ENCODE assay signal across 15 cellular contexts in genomic region chr3:71206821-71207220, GRCh38.
A peak's percentile ranks its signal among the peaks of the same experiment; 100 is the strongest.
DNase-seq lines count a peak whose midpoint lies in the region; ATAC-seq and TF ChIP-seq lines count a peak whose summit lies in the region.
"Had no signal": no experiment of that assay in that cellular context is flagged by ENCODE, and none has a peak within 500 bp of the region (broad histone marks: within the 10 kb centered on the region; RNA-seq: fewer than 3 reads in every experiment).

No MANE protein-coding gene starts in this region.

- intact Hi-C loops in Caco-2 (cut with micrococcal nuclease; ENCODE audit: unreplicated experiment) = no loop called here
- intact Hi-C loops in naive thymus-derived CD4-positive, alpha-beta T cell (cut with micrococcal nuclease) = loop anchor here in 1 of 2 donors (1.0 kb wide), 1 partner anchor 9 kb away; no protein-coding TSS in a partner anchor

- no peaks in the 10 kb centered on the region for H3K27me3 ChIP-seq in Caco-2 (replicated peaks; ENCODE audit: control insufficient read depth, insufficient read depth, low read length)
- H3K27me3 ChIP-seq in naive thymus-derived CD4-positive, alpha-beta T cell (ENCODE audit: control insufficient read depth in 2 of 2, insufficient read depth in 2 of 2, low read length in 2 of 2) = no peaks in the 10 kb centered on the region

- H3K36me3 Mint-ChIP-seq in Caco-2 (ENCODE audit: insufficient read depth, unreplicated experiment) = peaks cover 19% of the 10 kb centered on the region
- peaks cover 48% of the 10 kb centered on the region for H3K36me3 Mint-ChIP-seq in activated naive CD8-positive, alpha-beta T cell treated with anti-CD3 and anti-CD28 coated beads for 36 hours
- H3K36me3 Mint-ChIP-seq in naive thymus-derived CD4-positive, alpha-beta T cell = peaks cover 0 to 17% (median 8%) of the 10 kb centered on the region in 5 donors

- no peaks in the 10 kb centered on the region for H3K36me3 ChIP-seq in Caco-2 (ENCODE audit: control insufficient read depth, insufficient read depth, low read length)
- no peaks in the 10 kb centered on the region for H3K36me3 ChIP-seq in naive thymus-derived CD4-positive, alpha-beta T cell (ENCODE audit: control insufficient read depth in 2 of 3, insufficient read depth in 3 of 3, low read length in 3 of 3)

- DNase-seq in Caco-2 = no peak
- DNase-seq in activated naive CD8-positive, alpha-beta T cell treated with anti-CD3 and anti-CD28 coated beads for 36 hours = no peak
- DNase-seq in naive thymus-derived CD4-positive, alpha-beta T cell = no peak
- DNase-seq: activated naive CD8-positive, alpha-beta T cell treated with anti-CD3 and anti-CD28 coated beads, Interleukin-2, amount 10 ng/mL, durations not matched to agents 7 days and 5 days; activated T-cell treated with anti-CD3 and anti-CD28 coated beads, Interleukin-2, amount 50 U/mL, for 4 hours; DMS153; NCI-H1436; NCI-H2227 treated with DMSO at 0.1 percent for 48 hours; stimulated activated CD4-positive, alpha-beta T cell treated with anti-CD3 and anti-CD28 coated beads, Interleukin-4, amount 100 ng/mL, for 24 hours; SW 1271 had no signal

- CTCF ChIA-PET in Caco-2 (lab: Charles Lee) = no interaction called here
- CTCF ChIA-PET in naive thymus-derived CD4-positive, alpha-beta T cell (lab: Charles Lee) = interaction anchor here (0.6 kb wide), 1 partner anchor 409 kb away, joined by 4 read pairs; no protein-coding TSS in a partner anchor

- H3K27ac Mint-ChIP-seq in Caco-2 (ENCODE audit: unreplicated experiment) = peak overlapping the region; percentile 93
- H3K27ac Mint-ChIP-seq in activated naive CD8-positive, alpha-beta T cell treated with anti-CD3 and anti-CD28 coated beads for 36 hours = peak overlapping the region; percentile 58
- H3K27ac Mint-ChIP-seq in naive thymus-derived CD4-positive, alpha-beta T cell = peak overlapping the region in 6 of 9 donors; percentile 40 to 84 (median 78)
- H3K27ac Mint-ChIP-seq: activated naive CD8-positive, alpha-beta T cell treated with anti-CD3 and anti-CD28 coated beads, Interleukin-2, amount 10 ng/mL, durations not matched to agents 7 days and 5 days had no signal

- H3K4me3 ChIP-seq in Caco-2 (ENCODE audit: low read depth, low read length) = peak overlapping the region; percentile 19
- H3K4me3 ChIP-seq in naive thymus-derived CD4-positive, alpha-beta T cell (ENCODE audit: low read length) = no peak overlapping the region

- H3K27ac ChIP-seq in C4-2B = peak overlapping the region; percentile 73; the same call in 1 of the 2 replicates
- no peak overlapping the region for H3K27ac ChIP-seq in naive thymus-derived CD4-positive, alpha-beta T cell (ENCODE audit: low read depth, low read length)
- H3K27ac ChIP-seq: RWPE1 had no signal

- peaks cover 73% of the 10 kb centered on the region for H3K4me1 ChIP-seq in Caco-2
- H3K4me1 ChIP-seq in naive thymus-derived CD4-positive, alpha-beta T cell (ENCODE audit: control insufficient read depth in 2 of 2, insufficient read depth in 2 of 2, low read length in 2 of 2) = peaks cover 0 to 45% of the 10 kb centered on the region in 2 donors

- POLR2A ChIA-PET in Caco-2 (lab: Charles Lee) = no interaction called here
- POLR2A ChIA-PET in naive thymus-derived CD4-positive, alpha-beta T cell (lab: Charles Lee) = interaction anchor here (0.6 kb wide), 1 partner anchor 355 kb away, joined by 10 read pairs; no protein-coding TSS in a partner anchor

- H3K4me1 Mint-ChIP-seq in Caco-2 (ENCODE audit: low read depth, unreplicated experiment) = peaks cover 64% of the 10 kb centered on the region
- H3K4me1 Mint-ChIP-seq in activated naive CD8-positive, alpha-beta T cell treated with anti-CD3 and anti-CD28 coated beads for 36 hours = peaks cover 93% of the 10 kb centered on the region
- peaks cover 12 to 99% (median 98%) of the 10 kb centered on the region in 7 donors for H3K4me1 Mint-ChIP-seq in naive thymus-derived CD4-positive, alpha-beta T cell

- H3K9me3 Mint-ChIP-seq in Caco-2 (ENCODE audit: unreplicated experiment) = no peaks in the 10 kb centered on the region
- peaks cover 2% of the 10 kb centered on the region for H3K9me3 Mint-ChIP-seq in activated naive CD8-positive, alpha-beta T cell treated with anti-CD3 and anti-CD28 coated beads for 36 hours
- H3K9me3 Mint-ChIP-seq in naive thymus-derived CD4-positive, alpha-beta T cell = peaks cover 0 to 7% (median 0%) of the 10 kb centered on the region in 11 donors
- H3K9me3 Mint-ChIP-seq: activated naive CD8-positive, alpha-beta T cell treated with anti-CD3 and anti-CD28 coated beads, Interleukin-2, amount 10 ng/mL, durations not matched to agents 7 days and 5 days; activated T-cell treated with anti-CD3 and anti-CD28 coated beads, Interleukin-2, amount 50 U/mL, for 4 hours had no signal

- peak overlapping the region; percentile 66 for H3K4me3 Mint-ChIP-seq in Caco-2 (ENCODE audit: unreplicated experiment)
- no peak overlapping the region for H3K4me3 Mint-ChIP-seq in activated naive CD8-positive, alpha-beta T cell treated with anti-CD3 and anti-CD28 coated beads for 36 hours
- H3K4me3 Mint-ChIP-seq in naive thymus-derived CD4-positive, alpha-beta T cell = peak overlapping the region in 1 of 10 donors; percentile 30
- H3K4me3 Mint-ChIP-seq: activated naive CD8-positive, alpha-beta T cell treated with anti-CD3 and anti-CD28 coated beads, Interleukin-2, amount 10 ng/mL, durations not matched to agents 7 days and 5 days; activated T-cell treated with anti-CD3 and anti-CD28 coated beads, Interleukin-2, amount 50 U/mL, for 4 hours had no signal

- TF ChIP-seq CTCF in C4-2B (conservative IDR thresholded peaks at IDR 0.05) (no peak), Caco-2 (IDR thresholded peaks at IDR 0.05; ENCODE audit: insufficient read depth in 1 of 2, low read depth in 1 of 2, low read length in 1 of 2, severe bottlenecking in 1 of 2, unreplicated experiment in 1 of 2) (no peak)

- no peaks in the 10 kb centered on the region for H3K9me3 ChIP-seq in Caco-2
- H3K9me3 ChIP-seq in naive thymus-derived CD4-positive, alpha-beta T cell (ENCODE audit: control insufficient read depth in 2 of 3, low read length in 3 of 3) = no peaks in the 10 kb centered on the region

- BruUV-seq in Caco-2 (replicated peaks; lab: Mats Ljungman, UMichigan) = no TSS peak

- no peaks in the 10 kb centered on the region for H3K27me3 Mint-ChIP-seq in Caco-2 (ENCODE audit: insufficient read depth, unreplicated experiment)
- H3K27me3 Mint-ChIP-seq in activated naive CD8-positive, alpha-beta T cell treated with anti-CD3 and anti-CD28 coated beads for 36 hours = no peaks in the 10 kb centered on the region
- H3K27me3 Mint-ChIP-seq in naive thymus-derived CD4-positive, alpha-beta T cell = no peaks in the 10 kb centered on the region
- H3K27me3 Mint-ChIP-seq: activated naive CD8-positive, alpha-beta T cell treated with anti-CD3 and anti-CD28 coated beads, Interleukin-2, amount 10 ng/mL, durations not matched to agents 7 days and 5 days had no signal

- ATAC-seq in naive thymus-derived CD4-positive, alpha-beta T cell = no peak
- ATAC-seq in HG03280 (IDR thresholded peaks at IDR 0.05; ENCODE audit: unreplicated experiment) = no peak
- ATAC-seq in GM18870 (IDR thresholded peaks at IDR 0.05; ENCODE audit: unreplicated experiment) = no peak
- ATAC-seq in HG03342 (IDR thresholded peaks at IDR 0.05; ENCODE audit: unreplicated experiment) = no peak
- ATAC-seq: activated T-cell treated with anti-CD3 and anti-CD28 coated beads, Interleukin-2, amount 50 U/mL, for 4 hours had no signal
